ENCODE assay signal across 2 cellular contexts in the genomic region with DNA sequence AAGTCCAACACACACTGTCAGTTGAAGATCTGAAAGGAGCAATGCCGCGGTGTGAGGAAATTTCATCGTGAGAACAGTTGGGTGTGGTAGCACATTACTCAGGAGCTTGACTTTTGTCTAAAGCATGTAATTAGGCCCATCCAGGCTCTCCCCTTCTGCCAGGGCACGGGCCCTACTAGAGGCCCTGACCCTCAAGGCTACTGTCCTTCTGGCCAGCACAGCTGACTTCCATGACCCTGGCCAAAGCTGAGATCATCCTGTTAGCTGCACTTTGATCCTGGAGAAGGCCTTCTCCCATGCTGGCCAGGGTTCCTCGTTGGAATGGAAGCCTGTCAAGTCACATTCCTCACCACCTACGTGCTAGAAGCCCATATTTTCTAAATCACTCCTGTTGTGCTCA.
TF ChIP-seq lines count a peak whose summit lies in the region.

No MANE protein-coding gene starts in this region.

TF ChIP-seq in H1, 55 proteins besides CTCF, POLR2A, EP300 and RAD21:
- TF ChIP-seq GABPA (IDR thresholded peaks at IDR 0.05; ENCODE audit: borderline replicate concordance, insufficient read depth, low read length) (no peak), CBX8 (IDR thresholded peaks at IDR 0.05; ENCODE audit: borderline replicate concordance, low read depth, low read length) (no peak), GTF2F1 (IDR thresholded peaks at IDR 0.05; ENCODE audit: borderline replicate concordance, low read depth, low read length) (no peak), FOSL1 (IDR thresholded peaks at IDR 0.05; ENCODE audit: insufficient read depth, low read depth, low read length) (no peak), NRF1 (IDR thresholded peaks at IDR 0.05; ENCODE audit: low read depth, low read length) (no peak), CHD2 (IDR thresholded peaks at IDR 0.05; ENCODE audit: low read length) (no peak), KDM5A (IDR thresholded peaks at IDR 0.05; ENCODE audit: low read length) (no peak), PHF8 (conservative IDR thresholded peaks at IDR 0.05; ENCODE audit: low read depth, low read length) (no peak), CBX5 (IDR thresholded peaks at IDR 0.05; ENCODE audit: low read depth, low read length) (no peak)
- TF ChIP-seq, protein P1, sequence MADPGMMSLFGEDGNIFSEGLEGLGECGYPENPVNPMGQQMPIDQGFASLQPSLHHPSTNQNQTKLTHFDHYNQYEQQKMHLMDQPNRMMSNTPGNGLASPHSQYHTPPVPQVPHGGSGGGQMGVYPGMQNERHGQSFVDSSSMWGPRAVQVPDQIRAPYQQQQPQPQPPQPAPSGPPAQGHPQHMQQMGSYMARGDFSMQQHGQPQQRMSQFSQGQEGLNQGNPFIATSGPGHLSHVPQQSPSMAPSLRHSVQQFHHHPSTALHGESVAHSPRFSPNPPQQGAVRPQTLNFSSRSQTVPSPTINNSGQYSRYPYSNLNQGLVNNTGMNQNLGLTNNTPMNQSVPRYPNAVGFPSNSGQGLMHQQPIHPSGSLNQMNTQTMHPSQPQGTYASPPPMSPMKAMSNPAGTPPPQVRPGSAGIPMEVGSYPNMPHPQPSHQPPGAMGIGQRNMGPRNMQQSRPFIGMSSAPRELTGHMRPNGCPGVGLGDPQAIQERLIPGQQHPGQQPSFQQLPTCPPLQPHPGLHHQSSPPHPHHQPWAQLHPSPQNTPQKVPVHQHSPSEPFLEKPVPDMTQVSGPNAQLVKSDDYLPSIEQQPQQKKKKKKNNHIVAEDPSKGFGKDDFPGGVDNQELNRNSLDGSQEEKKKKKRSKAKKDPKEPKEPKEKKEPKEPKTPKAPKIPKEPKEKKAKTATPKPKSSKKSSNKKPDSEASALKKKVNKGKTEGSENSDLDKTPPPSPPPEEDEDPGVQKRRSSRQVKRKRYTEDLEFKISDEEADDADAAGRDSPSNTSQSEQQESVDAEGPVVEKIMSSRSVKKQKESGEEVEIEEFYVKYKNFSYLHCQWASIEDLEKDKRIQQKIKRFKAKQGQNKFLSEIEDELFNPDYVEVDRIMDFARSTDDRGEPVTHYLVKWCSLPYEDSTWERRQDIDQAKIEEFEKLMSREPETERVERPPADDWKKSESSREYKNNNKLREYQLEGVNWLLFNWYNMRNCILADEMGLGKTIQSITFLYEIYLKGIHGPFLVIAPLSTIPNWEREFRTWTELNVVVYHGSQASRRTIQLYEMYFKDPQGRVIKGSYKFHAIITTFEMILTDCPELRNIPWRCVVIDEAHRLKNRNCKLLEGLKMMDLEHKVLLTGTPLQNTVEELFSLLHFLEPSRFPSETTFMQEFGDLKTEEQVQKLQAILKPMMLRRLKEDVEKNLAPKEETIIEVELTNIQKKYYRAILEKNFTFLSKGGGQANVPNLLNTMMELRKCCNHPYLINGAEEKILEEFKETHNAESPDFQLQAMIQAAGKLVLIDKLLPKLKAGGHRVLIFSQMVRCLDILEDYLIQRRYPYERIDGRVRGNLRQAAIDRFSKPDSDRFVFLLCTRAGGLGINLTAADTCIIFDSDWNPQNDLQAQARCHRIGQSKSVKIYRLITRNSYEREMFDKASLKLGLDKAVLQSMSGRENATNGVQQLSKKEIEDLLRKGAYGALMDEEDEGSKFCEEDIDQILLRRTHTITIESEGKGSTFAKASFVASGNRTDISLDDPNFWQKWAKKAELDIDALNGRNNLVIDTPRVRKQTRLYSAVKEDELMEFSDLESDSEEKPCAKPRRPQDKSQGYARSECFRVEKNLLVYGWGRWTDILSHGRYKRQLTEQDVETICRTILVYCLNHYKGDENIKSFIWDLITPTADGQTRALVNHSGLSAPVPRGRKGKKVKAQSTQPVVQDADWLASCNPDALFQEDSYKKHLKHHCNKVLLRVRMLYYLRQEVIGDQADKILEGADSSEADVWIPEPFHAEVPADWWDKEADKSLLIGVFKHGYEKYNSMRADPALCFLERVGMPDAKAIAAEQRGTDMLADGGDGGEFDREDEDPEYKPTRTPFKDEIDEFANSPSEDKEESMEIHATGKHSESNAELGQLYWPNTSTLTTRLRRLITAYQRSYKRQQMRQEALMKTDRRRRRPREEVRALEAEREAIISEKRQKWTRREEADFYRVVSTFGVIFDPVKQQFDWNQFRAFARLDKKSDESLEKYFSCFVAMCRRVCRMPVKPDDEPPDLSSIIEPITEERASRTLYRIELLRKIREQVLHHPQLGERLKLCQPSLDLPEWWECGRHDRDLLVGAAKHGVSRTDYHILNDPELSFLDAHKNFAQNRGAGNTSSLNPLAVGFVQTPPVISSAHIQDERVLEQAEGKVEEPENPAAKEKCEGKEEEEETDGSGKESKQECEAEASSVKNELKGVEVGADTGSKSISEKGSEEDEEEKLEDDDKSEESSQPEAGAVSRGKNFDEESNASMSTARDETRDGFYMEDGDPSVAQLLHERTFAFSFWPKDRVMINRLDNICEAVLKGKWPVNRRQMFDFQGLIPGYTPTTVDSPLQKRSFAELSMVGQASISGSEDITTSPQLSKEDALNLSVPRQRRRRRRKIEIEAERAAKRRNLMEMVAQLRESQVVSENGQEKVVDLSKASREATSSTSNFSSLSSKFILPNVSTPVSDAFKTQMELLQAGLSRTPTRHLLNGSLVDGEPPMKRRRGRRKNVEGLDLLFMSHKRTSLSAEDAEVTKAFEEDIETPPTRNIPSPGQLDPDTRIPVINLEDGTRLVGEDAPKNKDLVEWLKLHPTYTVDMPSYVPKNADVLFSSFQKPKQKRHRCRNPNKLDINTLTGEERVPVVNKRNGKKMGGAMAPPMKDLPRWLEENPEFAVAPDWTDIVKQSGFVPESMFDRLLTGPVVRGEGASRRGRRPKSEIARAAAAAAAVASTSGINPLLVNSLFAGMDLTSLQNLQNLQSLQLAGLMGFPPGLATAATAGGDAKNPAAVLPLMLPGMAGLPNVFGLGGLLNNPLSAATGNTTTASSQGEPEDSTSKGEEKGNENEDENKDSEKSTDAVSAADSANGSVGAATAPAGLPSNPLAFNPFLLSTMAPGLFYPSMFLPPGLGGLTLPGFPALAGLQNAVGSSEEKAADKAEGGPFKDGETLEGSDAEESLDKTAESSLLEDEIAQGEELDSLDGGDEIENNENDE (IDR thresholded peaks at IDR 0.05; ENCODE audit: insufficient replicate concordance, low read length): no peak
- TF ChIP-seq, protein P2, sequence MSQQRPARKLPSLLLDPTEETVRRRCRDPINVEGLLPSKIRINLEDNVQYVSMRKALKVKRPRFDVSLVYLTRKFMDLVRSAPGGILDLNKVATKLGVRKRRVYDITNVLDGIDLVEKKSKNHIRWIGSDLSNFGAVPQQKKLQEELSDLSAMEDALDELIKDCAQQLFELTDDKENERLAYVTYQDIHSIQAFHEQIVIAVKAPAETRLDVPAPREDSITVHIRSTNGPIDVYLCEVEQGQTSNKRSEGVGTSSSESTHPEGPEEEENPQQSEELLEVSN (IDR thresholded peaks at IDR 0.05): no peak

TF ChIP-seq in SK-N-SH treated with all-trans-retinoic acid at 6 μM for 48 hours, 23 proteins besides CTCF, POLR2A, EP300 and RAD21 (continued from another document):
- TF ChIP-seq ARNTL (CRISPR knock-in tag; IDR thresholded peaks at IDR 0.05; ENCODE audit: borderline replicate concordance, low read depth) (no peak), ZNF70 (CRISPR knock-in tag; IDR thresholded peaks at IDR 0.05) (no peak), ZNF8 (CRISPR knock-in tag; IDR thresholded peaks at IDR 0.05) (no peak), SNAI2 (CRISPR knock-in tag; IDR thresholded peaks at IDR 0.05) (no peak), TCF4 (CRISPR knock-in tag; IDR thresholded peaks at IDR 0.05; ENCODE audit: borderline replicate concordance) (no peak), PPARA (CRISPR knock-in tag; IDR thresholded peaks at IDR 0.05; ENCODE audit: borderline replicate concordance) (no peak), OSR1 (CRISPR knock-in tag; IDR thresholded peaks at IDR 0.05) (no peak), ZNF565 (CRISPR knock-in tag; conservative IDR thresholded peaks at IDR 0.05; ENCODE audit: low read depth) (no peak), TOX (CRISPR knock-in tag; IDR thresholded peaks at IDR 0.05; ENCODE audit: borderline replicate concordance) (no peak), GLIS3 (CRISPR knock-in tag; IDR thresholded peaks at IDR 0.05) (no peak), ESRRG (CRISPR knock-in tag; IDR thresholded peaks at IDR 0.05) (no peak)
- TF ChIP-seq, protein P3, sequence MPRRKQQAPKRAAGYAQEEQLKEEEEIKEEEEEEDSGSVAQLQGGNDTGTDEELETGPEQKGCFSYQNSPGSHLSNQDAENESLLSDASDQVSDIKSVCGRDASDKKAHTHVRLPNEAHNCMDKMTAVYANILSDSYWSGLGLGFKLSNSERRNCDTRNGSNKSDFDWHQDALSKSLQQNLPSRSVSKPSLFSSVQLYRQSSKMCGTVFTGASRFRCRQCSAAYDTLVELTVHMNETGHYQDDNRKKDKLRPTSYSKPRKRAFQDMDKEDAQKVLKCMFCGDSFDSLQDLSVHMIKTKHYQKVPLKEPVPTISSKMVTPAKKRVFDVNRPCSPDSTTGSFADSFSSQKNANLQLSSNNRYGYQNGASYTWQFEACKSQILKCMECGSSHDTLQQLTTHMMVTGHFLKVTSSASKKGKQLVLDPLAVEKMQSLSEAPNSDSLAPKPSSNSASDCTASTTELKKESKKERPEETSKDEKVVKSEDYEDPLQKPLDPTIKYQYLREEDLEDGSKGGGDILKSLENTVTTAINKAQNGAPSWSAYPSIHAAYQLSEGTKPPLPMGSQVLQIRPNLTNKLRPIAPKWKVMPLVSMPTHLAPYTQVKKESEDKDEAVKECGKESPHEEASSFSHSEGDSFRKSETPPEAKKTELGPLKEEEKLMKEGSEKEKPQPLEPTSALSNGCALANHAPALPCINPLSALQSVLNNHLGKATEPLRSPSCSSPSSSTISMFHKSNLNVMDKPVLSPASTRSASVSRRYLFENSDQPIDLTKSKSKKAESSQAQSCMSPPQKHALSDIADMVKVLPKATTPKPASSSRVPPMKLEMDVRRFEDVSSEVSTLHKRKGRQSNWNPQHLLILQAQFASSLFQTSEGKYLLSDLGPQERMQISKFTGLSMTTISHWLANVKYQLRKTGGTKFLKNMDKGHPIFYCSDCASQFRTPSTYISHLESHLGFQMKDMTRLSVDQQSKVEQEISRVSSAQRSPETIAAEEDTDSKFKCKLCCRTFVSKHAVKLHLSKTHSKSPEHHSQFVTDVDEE (CRISPR knock-in tag; IDR thresholded peaks at IDR 0.05): no peak
- TF ChIP-seq, protein P4, sequence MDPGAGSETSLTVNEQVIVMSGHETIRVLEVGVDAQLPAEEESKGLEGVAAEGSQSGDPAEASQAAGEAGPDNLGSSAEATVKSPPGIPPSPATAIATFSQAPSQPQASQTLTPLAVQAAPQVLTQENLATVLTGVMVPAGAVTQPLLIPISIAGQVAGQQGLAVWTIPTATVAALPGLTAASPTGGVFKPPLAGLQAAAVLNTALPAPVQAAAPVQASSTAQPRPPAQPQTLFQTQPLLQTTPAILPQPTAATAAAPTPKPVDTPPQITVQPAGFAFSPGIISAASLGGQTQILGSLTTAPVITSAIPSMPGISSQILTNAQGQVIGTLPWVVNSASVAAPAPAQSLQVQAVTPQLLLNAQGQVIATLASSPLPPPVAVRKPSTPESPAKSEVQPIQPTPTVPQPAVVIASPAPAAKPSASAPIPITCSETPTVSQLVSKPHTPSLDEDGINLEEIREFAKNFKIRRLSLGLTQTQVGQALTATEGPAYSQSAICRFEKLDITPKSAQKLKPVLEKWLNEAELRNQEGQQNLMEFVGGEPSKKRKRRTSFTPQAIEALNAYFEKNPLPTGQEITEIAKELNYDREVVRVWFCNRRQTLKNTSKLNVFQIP (CRISPR knock-in tag; IDR thresholded peaks at IDR 0.05; ENCODE audit: borderline replicate concordance, low read depth): no peak
